Comparison of ENCODE assay signal across 33 cellular contexts in genomic region chr17:68094481-68095078, GRCh38.
"Had no signal": no experiment of that assay in that cellular context is flagged by ENCODE, and none has a peak within 500 bp of the region (broad histone marks: within the 10 kb centered on the region; RNA-seq: fewer than 3 reads in every experiment).

No MANE protein-coding gene starts in this region.

- H2AFZ ChIP-seq: PC-9 had no signal

- DNase-seq: activated B cell treated with CpG ODN at 0.5 μM for 24 hours; activated CD4-positive, alpha-beta memory T cell treated with anti-CD3 and anti-CD28 coated beads for 36 hours; activated CD4-positive, alpha-beta T cell treated with anti-CD3 and anti-CD28 coated beads for 4 hours; activated CD4-positive, alpha-beta T cell treated with anti-CD3 and anti-CD28 coated beads, Interleukin-2, amount 50 U/mL, for 1 hour; activated CD4-positive, CD25-positive, alpha-beta regulatory T cell treated with anti-CD3 and anti-CD28 coated beads, Interleukin-2, amount 50 U/mL, for 72 hours; activated gamma-delta T cell treated with Interleukin-2 at 50 U/mL for 16 hours; activated naive CD4-positive, alpha-beta T cell treated with anti-CD3 and anti-CD28 coated beads for 36 hours; activated T-cell treated with anti-CD3 and anti-CD28 coated beads, Interleukin-2, amount 50 U/mL, for 1 hour; activated T-cell treated with anti-CD3 and anti-CD28 coated beads, Interleukin-2, amount 50 U/mL, for 72 hours; adrenal gland; anterior cingulate cortex; central memory CD4-positive, alpha-beta T cell; Karpas-422; KBM-7; NCI-H1105; NCI-H1417 treated with DMSO at 0.1 percent for 48 hours; NCI-H1694; NCI-H1930; NCI-H2081 treated with DMSO at 0.1 percent for 48 hours; NCI-H226; NCI-H524 treated with DMSO at 0.1 percent for 48 hours; NK-92 treated with Interleukin-12 subunit alpha and Interleukin-12 subunit beta, amount 100 ng/mL, for 24 hours; PC-9; Right ventricle myocardium superior; SW 1271; T-helper 1 cell; T-helper 9 cell had no signal

- H3K36me3 Mint-ChIP-seq: activated CD4-positive, alpha-beta memory T cell treated with anti-CD3 and anti-CD28 coated beads for 36 hours; activated naive CD4-positive, alpha-beta T cell treated with anti-CD3 and anti-CD28 coated beads, Interleukin-2, amount 50 U/mL, for 72 hours; brain had no signal

- H3K27ac ChIP-seq: adrenal gland, PC-9, RWPE1, VCaP had no signal

- H3K9me3 Mint-ChIP-seq: activated B cell treated with CpG ODN at 0.5 μM for 24 hours; activated CD4-positive, alpha-beta memory T cell treated with anti-CD3 and anti-CD28 coated beads for 36 hours; activated naive CD4-positive, alpha-beta T cell treated with anti-CD3 and anti-CD28 coated beads for 36 hours; activated naive CD4-positive, alpha-beta T cell treated with anti-CD3 and anti-CD28 coated beads, Interleukin-2, amount 50 U/mL, for 72 hours; activated T-cell treated with anti-CD3 and anti-CD28 coated beads, Interleukin-2, amount 50 U/mL, for 72 hours; activated T-helper 17 cell treated with anti-CD3 and anti-CD28 coated beads, Interleukin-2, amount 50 U/mL, for 72 hours; brain had no signal

- H3K4me3 ChIP-seq: adrenal gland, PC-9 had no signal

- H3K9me3 ChIP-seq: adrenal gland had no signal

- H3K4me2 ChIP-seq: PC-9 had no signal

- H3K4me1 ChIP-seq: adrenal gland had no signal

- H3K27me3 ChIP-seq: adrenal gland had no signal

- ATAC-seq: activated naive CD4-positive, alpha-beta T cell treated with anti-CD3 and anti-CD28 coated beads, Interleukin-2, amount 50 U/mL, for 72 hours; activated T-cell treated with anti-CD3 and anti-CD28 coated beads, Interleukin-2, amount 50 U/mL, for 72 hours; activated T-helper 17 cell treated with anti-CD3 and anti-CD28 coated beads, Interleukin-2, amount 50 U/mL, for 72 hours had no signal

- H3K27ac Mint-ChIP-seq: activated B cell treated with CpG ODN at 0.5 μM for 24 hours; activated CD4-positive, alpha-beta memory T cell treated with anti-CD3 and anti-CD28 coated beads for 36 hours; activated naive CD4-positive, alpha-beta T cell treated with anti-CD3 and anti-CD28 coated beads for 36 hours; activated naive CD4-positive, alpha-beta T cell treated with anti-CD3 and anti-CD28 coated beads, Interleukin-2, amount 50 U/mL, for 72 hours; activated T-cell treated with anti-CD3 and anti-CD28 coated beads, Interleukin-2, amount 50 U/mL, for 72 hours; activated T-helper 17 cell treated with anti-CD3 and anti-CD28 coated beads, Interleukin-2, amount 50 U/mL, for 72 hours; brain had no signal

- FAIRE-seq: RCC 7860 had no signal

- H3K27me3 Mint-ChIP-seq: activated B cell treated with CpG ODN at 0.5 μM for 24 hours; activated CD4-positive, alpha-beta memory T cell treated with anti-CD3 and anti-CD28 coated beads for 36 hours; activated T-helper 17 cell treated with anti-CD3 and anti-CD28 coated beads, Interleukin-2, amount 50 U/mL, for 72 hours; brain had no signal

- H3K4me3 Mint-ChIP-seq: activated B cell treated with CpG ODN at 0.5 μM for 24 hours; activated CD4-positive, alpha-beta memory T cell treated with anti-CD3 and anti-CD28 coated beads for 36 hours; activated naive CD4-positive, alpha-beta T cell treated with anti-CD3 and anti-CD28 coated beads for 36 hours; activated T-cell treated with anti-CD3 and anti-CD28 coated beads, Interleukin-2, amount 50 U/mL, for 72 hours; activated T-helper 17 cell treated with anti-CD3 and anti-CD28 coated beads, Interleukin-2, amount 50 U/mL, for 72 hours; brain had no signal

- H3K36me3 ChIP-seq: adrenal gland had no signal
